11 cellular contexts compared by ENCODE assay signal in the genomic region with DNA sequence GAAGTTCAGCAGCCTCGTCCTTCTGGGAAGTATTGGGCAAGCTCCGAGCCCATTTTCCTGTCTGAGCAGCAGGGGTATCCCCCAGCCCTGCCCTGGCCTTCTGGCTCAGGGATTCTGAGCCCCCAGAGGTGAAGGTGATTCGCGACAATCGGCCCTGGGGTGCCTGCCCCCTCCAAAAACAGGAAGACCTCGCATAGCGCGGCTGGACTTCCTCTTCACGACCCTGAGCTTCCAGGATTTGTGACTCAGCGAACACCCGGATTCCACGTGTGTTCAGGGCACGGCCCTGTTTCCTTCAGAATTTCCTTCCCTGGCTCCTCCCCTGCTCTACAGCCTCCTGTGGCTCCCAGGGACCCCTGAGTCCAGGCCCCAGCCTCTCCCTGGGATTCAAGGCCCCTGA. TPM values are rescaled to one million over a fixed set of nuclear protein-coding genes. Genes with fewer than 3 reads are reported as not detected.
DNase-seq lines count a peak whose midpoint lies in the region; ATAC-seq, FAIRE-seq and TF ChIP-seq lines count a peak whose summit lies in the region.
"Had no signal": no experiment of that assay in that cellular context is flagged by ENCODE, and none has a peak within 500 bp of the region (broad histone marks: within the 10 kb centered on the region; RNA-seq: fewer than 3 reads in every experiment).

A gene with protein sequence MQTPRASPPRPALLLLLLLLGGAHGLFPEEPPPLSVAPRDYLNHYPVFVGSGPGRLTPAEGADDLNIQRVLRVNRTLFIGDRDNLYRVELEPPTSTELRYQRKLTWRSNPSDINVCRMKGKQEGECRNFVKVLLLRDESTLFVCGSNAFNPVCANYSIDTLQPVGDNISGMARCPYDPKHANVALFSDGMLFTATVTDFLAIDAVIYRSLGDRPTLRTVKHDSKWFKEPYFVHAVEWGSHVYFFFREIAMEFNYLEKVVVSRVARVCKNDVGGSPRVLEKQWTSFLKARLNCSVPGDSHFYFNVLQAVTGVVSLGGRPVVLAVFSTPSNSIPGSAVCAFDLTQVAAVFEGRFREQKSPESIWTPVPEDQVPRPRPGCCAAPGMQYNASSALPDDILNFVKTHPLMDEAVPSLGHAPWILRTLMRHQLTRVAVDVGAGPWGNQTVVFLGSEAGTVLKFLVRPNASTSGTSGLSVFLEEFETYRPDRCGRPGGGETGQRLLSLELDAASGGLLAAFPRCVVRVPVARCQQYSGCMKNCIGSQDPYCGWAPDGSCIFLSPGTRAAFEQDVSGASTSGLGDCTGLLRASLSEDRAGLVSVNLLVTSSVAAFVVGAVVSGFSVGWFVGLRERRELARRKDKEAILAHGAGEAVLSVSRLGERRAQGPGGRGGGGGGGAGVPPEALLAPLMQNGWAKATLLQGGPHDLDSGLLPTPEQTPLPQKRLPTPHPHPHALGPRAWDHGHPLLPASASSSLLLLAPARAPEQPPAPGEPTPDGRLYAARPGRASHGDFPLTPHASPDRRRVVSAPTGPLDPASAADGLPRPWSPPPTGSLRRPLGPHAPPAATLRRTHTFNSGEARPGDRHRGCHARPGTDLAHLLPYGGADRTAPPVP (minus strand): TSS at position 116 of the 400 bp plus-strand sequence. CDS start 1,227 bp downstream, outside the sequence.

- ATAC-seq in A549 (no peak), heart right ventricle (peak; percentile 39 to 92 (median 86)), pancreas (peak in 3 of 4 donors; percentile 12 to 35 (median 17)), GM21423 (IDR thresholded peaks at IDR 0.05; ENCODE audit: unreplicated experiment) (no peak)
- ATAC-seq: mucosa of descending colon had no signal

- H3K36me3 ChIP-seq in ascending aorta, result no peaks in the 10 kb centered on the region
- peaks cover 0 to 17% (median 0%) of the 10 kb centered on the region in 9 donors for H3K36me3 ChIP-seq in heart right ventricle
- H3K36me3 ChIP-seq in pancreas, result no peaks in the 10 kb centered on the region
- H3K36me3 ChIP-seq in mesendoderm (ENCODE audit: control insufficient read depth, insufficient read depth, low read length), result no peaks in the 10 kb centered on the region

- no peak within 1 kb of the TSS for H3K18ac ChIP-seq in mesendoderm (ENCODE audit: low read length)

- H3K79me2 ChIP-seq in mesendoderm (ENCODE audit: control insufficient read depth, insufficient read depth, low read length), result no peaks in the 10 kb centered on the region

- no peak for TF ChIP-seq POLR2A in A549 (IDR thresholded peaks at IDR 0.05; ENCODE audit: low read length)

- H2BK5ac ChIP-seq in mesendoderm (ENCODE audit: low read length), result no peak within 1 kb of the TSS

- H3K27ac ChIP-seq in A549 (peak within 1 kb of the TSS in 1 of 2 experiments; percentile 56; a peak in 2 of 6 replicates), ascending aorta (peak within 1 kb of the TSS; percentile 20 to 27), heart right ventricle (peak within 1 kb of the TSS; percentile 65 to 93 (median 87)), pancreas (peak within 1 kb of the TSS in 1 of 4 donors; percentile 17), mesendoderm (ENCODE audit: low read depth, low read length) (no peak within 1 kb of the TSS)

- no peak for FAIRE-seq in A549 (lab: Jason Lieb, UNC)
- no peak for FAIRE-seq in pancreas (lab: Jason Lieb, UNC)

- no peak within 1 kb of the TSS for H4K5ac ChIP-seq in mesendoderm (ENCODE audit: low read length)

- no peak for TF ChIP-seq RAD21 in A549 (conservative IDR thresholded peaks at IDR 0.05 in 1 of 2, IDR thresholded peaks at IDR 0.05 in 1 of 2)

- no peak within 1 kb of the TSS for H3K9ac ChIP-seq in mesendoderm (ENCODE audit: low read length)

- no peaks in the 10 kb centered on the region for H3K36me3 Mint-ChIP-seq in activated CD4-positive, alpha-beta T cell treated with anti-CD3 and anti-CD28 coated beads, Interleukin-2, amount 10 ng/mL, durations not matched to agents 24 days and 14 days (ENCODE audit: low read depth)

- TF ChIP-seq EP300 in A549 (IDR thresholded peaks at IDR 0.05), result no peak

- no peaks in the 10 kb centered on the region for H3K9me3 Mint-ChIP-seq in activated CD4-positive, alpha-beta T cell treated with anti-CD3 and anti-CD28 coated beads, Interleukin-2, amount 10 ng/mL, durations not matched to agents 24 days and 14 days

- no peak within 1 kb of the TSS for H2BK120ac ChIP-seq in mesendoderm (ENCODE audit: low read depth, low read length)

- H3K56ac ChIP-seq in mesendoderm (ENCODE audit: low read length), result no peak within 1 kb of the TSS

- H3K9me3 ChIP-seq in A549 (no peaks in the 10 kb centered on the region), ascending aorta (no peaks in the 10 kb centered on the region), heart right ventricle (no peaks in the 10 kb centered on the region), pancreas (no peaks in the 10 kb centered on the region)
- H3K9me3 ChIP-seq: mucosa of descending colon had no signal

- TF ChIP-seq CTCF in A549 (IDR thresholded peaks at IDR 0.05) (no peak), ascending aorta (IDR thresholded peaks at IDR 0.05) (no peak), heart right ventricle (IDR thresholded peaks at IDR 0.05) (no peak), pancreas (IDR thresholded peaks at IDR 0.05) (no peak)

- 67% methylated on average over 13 of the region's 13 CpGs for WGBS in A549 (ENCODE audit: missing lambda C conversion rate)
- 48 to 75% methylated on average over 13 of the region's 13 CpGs for WGBS in heart right ventricle, 2 donors
- WGBS in pancreas, 2 donors, result 68 to 74% methylated on average over 13 of the region's 13 CpGs
- WGBS in mesendoderm (ENCODE audit: extremely low coverage, insufficient coverage, low lambda C conversion rate), result no CpG with 5 or more reads among the region's 13 CpGs

- H3K27me3 ChIP-seq in ascending aorta, result no peaks in the 10 kb centered on the region
- no peaks in the 10 kb centered on the region for H3K27me3 ChIP-seq in heart right ventricle
- H3K27me3 ChIP-seq in pancreas, result no peaks in the 10 kb centered on the region
- H3K27me3 ChIP-seq in mesendoderm (ENCODE audit: insufficient read depth, low read length, poor library complexity), result no peaks in the 10 kb centered on the region

- H3K4me3 ChIP-seq in A549 (no peak within 1 kb of the TSS), ascending aorta (peak within 1 kb of the TSS in 1 of 2 donors; percentile 45), heart right ventricle (peak within 1 kb of the TSS; percentile 28 to 65 (median 55)), pancreas (peak within 1 kb of the TSS in 1 of 4 donors; percentile 20), mesendoderm (ENCODE audit: low read length) (no peak within 1 kb of the TSS)
- H3K4me3 ChIP-seq: mucosa of descending colon had no signal

- H2BK15ac ChIP-seq in mesendoderm (replicated peaks; ENCODE audit: low read depth), result no peak within 1 kb of the TSS

- no peaks in the 10 kb centered on the region for H3K4me1 Mint-ChIP-seq in activated CD4-positive, alpha-beta T cell treated with anti-CD3 and anti-CD28 coated beads, Interleukin-2, amount 10 ng/mL, durations not matched to agents 24 days and 14 days

- no peak within 1 kb of the TSS for H4K8ac ChIP-seq in mesendoderm (ENCODE audit: low read depth, low read length)

- CTCF ChIA-PET in A549 (lab: Yijun Ruan, JAX), result interaction anchor here (0.6 to 2.7 kb wide), 11 partner anchors 8 to 1726 kb away, joined by 3 to 22 read pairs (median 6); no protein-coding TSS in a partner anchor

- H3K27ac Mint-ChIP-seq in activated CD4-positive, alpha-beta T cell treated with anti-CD3 and anti-CD28 coated beads, Interleukin-2, amount 10 ng/mL, durations not matched to agents 24 days and 14 days, result no peak within 1 kb of the TSS

- H3K4me2 ChIP-seq in A549, result peak within 1 kb of the TSS; percentile 60; the same call in 2 of the 3 replicates
- no peak within 1 kb of the TSS for H3K4me2 ChIP-seq in mesendoderm (ENCODE audit: low read length)

- no peak for DNase-seq in A549 (ENCODE audit: low read depth in 1 of 2, low spot score in 1 of 2)
- peak in 1 of 2 donors; percentile 73 for DNase-seq in ascending aorta (ENCODE audit: low spot score in 2 of 2)
- peak in 1 of 2 donors; percentile 65 for DNase-seq in heart right ventricle
- peak in 1 of 6 donors; percentile 34 for DNase-seq in pancreas
- no peak for DNase-seq in activated CD4-positive, alpha-beta T cell treated with anti-CD3 and anti-CD28 coated beads, Interleukin-2, amount 10 ng/mL, durations not matched to agents 24 days and 14 days
- no peak for DNase-seq in mesendoderm
- no peak for DNase-seq in ecto neural progenitor cell (ENCODE audit: low spot score)
- DNase-seq: activated CD4-positive, alpha-beta T cell treated with anti-CD3 and anti-CD28 coated beads for 48 hours; SIG-M5 had no signal

- H3K23ac ChIP-seq in mesendoderm (ENCODE audit: low read length), result no peak within 1 kb of the TSS

- H3K4me1 ChIP-seq in A549 (peaks cover 13% of the 10 kb centered on the region), ascending aorta (no peaks in the 10 kb centered on the region), heart right ventricle (peaks cover 0 to 40% (median 11%) of the 10 kb centered on the region in 9 donors), pancreas (no peaks in the 10 kb centered on the region), mesendoderm (ENCODE audit: control insufficient read depth, low read depth, low read length) (no peaks in the 10 kb centered on the region)

- no peaks in the 10 kb centered on the region for H3K79me1 ChIP-seq in mesendoderm (ENCODE audit: low read length)

- H3K27me3 Mint-ChIP-seq in activated CD4-positive, alpha-beta T cell treated with anti-CD3 and anti-CD28 coated beads, Interleukin-2, amount 10 ng/mL, durations not matched to agents 24 days and 14 days, result no peaks in the 10 kb centered on the region

- no peak within 1 kb of the TSS for H3K4me3 Mint-ChIP-seq in activated CD4-positive, alpha-beta T cell treated with anti-CD3 and anti-CD28 coated beads, Interleukin-2, amount 10 ng/mL, durations not matched to agents 24 days and 14 days

- intact Hi-C loops in ascending aorta (cut with DNase I) (loop anchor here (2.0 kb wide), 1 partner anchor 231 kb away; a partner anchor contains a TSS), heart right ventricle (cut with DNase I) (loop anchor here in 6 of 10 donors (5.0 kb wide), 1 partner anchor 78 kb away; a partner anchor contains a TSS), pancreas (cut with DNase I) (no loop called here)
- intact Hi-C loops in activated CD4-positive, alpha-beta T cell treated with anti-CD3 and anti-CD28 coated beads, Interleukin-2, amount 10 ng/mL, durations not matched to agents 24 days and 14 days (cut with micrococcal nuclease), result loop anchor here (5.0 kb wide), 1 partner anchor 78 kb away; a partner anchor contains a TSS

- H2AK5ac ChIP-seq in mesendoderm (ENCODE audit: low read length), result no peak within 1 kb of the TSS

- POLR2A ChIA-PET in A549 (lab: Yijun Ruan, JAX), result interaction anchor here (0.9 kb wide), 1 partner anchor 8 kb away, joined by 4 read pairs; no protein-coding TSS in a partner anchor

- H3K4ac ChIP-seq in mesendoderm (ENCODE audit: low read depth, low read length), result no peak within 1 kb of the TSS

RNA-seq across cellular contexts. Expression of the gene that starts here (rescaled TPM):
- polyA plus RNA-seq in A549 (2011; rRNA removed), result 5.4 and 5.7 TPM in 2 replicates
- 8.7 and 11.2 TPM in 2 replicates for polyA plus RNA-seq in A549 (2012; cell fraction: cytosol; rRNA removed)
- 10.1 and 12.4 TPM in 2 replicates for polyA plus RNA-seq in A549 (2012; cell fraction: nucleus; rRNA removed)
- polyA plus RNA-seq in A549 (2017; fragmentation: RNase III; extraction: RNeasy Plus Mini Kit Qiagen cat#74134 plus additional on column Dnase treatment), result 8.0 to 9.0 TPM (median 9.0 TPM) in 3 replicates
- polyA minus RNA-seq in A549 (2011; rRNA and poly(A)+ RNA removed), result 16.0 and 17.2 TPM in 2 replicates
- 80.6 TPM for total RNA-seq in ascending aorta
- total RNA-seq in heart right ventricle, result 10 to 100 TPM in 4 of 10 donors, 1 to 10 TPM in 6; 3.4 to 27.9 (median 9.0) TPM
- polyA plus RNA-seq in heart right ventricle, result 10 to 100 TPM in 1 of 2 donors, 1 to 10 TPM in 1; 9.1 to 12.8 TPM
- 1 to 10 TPM; 2.2 to 4.7 (median 2.5) TPM for total RNA-seq in pancreas
- 1 to 10 TPM; 4.4 TPM for polyA plus RNA-seq in pancreas
- total RNA-seq in activated CD4-positive, alpha-beta T cell treated with anti-CD3 and anti-CD28 coated beads, Interleukin-2, amount 10 ng/mL, durations not matched to agents 24 days and 14 days, result 0.40 TPM in 1 of 2 replicates, not detected in the other
- polyA plus RNA-seq in mesendoderm (2013, experiment 1 of 2), result 6.6 TPM
- polyA plus RNA-seq in mesendoderm (2013, experiment 2 of 2), result 6.7 TPM

Comparison
In these comparisons a context has a peak if more than half of its experiments do, and no peak if none do; other contexts are left out.
1. ATAC-seq: peak in heart right ventricle (8 of 8) and pancreas (3 of 4); none in A549 (0 of 2) and GM21423 (single experiment).
2. H3K4me3 ChIP-seq: peak in heart right ventricle (10 of 10); none in A549 (single experiment) and mesendoderm (single experiment).
3. intact Hi-C loops: an anchor here in ascending aorta (2.0 kb wide), heart right ventricle (5.0 kb wide) and activated CD4-positive, alpha-beta T cell treated with anti-CD3 and anti-CD28 coated beads, Interleukin-2, amount 10 ng/mL, durations not matched to agents 24 days and 14 days (5.0 kb wide); none called in pancreas.